ENCODE assay signal across 8 cellular contexts in the genomic region with DNA sequence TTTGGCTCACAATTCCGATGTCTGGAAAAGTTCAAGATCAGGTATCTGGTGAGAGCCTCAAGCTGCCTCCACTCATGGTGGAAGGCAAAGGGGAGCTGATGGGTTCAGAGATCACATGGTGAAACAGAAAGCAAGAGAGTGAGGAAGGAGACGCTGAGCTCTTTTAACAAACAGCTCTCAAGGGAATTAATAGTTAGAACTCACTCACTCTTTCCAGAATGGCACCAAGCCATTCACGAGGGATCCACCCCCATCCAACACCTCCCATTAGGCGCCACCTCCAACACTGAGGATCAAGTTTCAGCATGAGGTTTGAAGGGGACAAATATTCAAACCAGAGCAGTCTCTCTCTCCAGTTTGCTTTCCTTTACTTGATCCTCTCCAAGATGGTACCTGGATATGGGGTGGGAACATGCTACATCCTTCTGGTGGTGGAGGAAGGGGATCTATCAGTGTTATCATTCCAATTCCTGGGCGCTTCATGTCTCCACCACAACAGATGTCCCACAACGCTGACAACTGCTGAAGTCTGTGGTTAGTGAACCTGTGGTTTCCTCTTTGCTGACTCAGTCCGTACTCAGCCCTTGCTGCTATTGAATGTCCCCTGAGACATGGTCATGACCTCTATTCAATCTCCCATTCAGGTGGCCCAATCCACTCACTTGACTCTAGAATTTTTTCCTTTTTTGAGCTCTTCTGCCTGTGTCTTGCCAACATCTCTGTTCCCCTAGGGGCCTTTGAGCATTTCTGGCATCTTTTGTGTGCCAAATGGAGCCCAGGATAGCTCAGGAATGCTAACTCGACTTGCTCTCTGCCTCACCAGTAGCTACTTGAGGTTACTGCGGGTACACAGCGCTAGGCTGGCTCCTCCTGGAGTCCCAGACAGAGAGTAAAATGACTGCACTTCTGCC.
A peak's percentile ranks its signal among the peaks of the same experiment; 100 is the strongest.
DNase-seq lines count a peak whose midpoint lies in the region; ATAC-seq and TF ChIP-seq lines count a peak whose summit lies in the region.

No MANE protein-coding gene starts in this region.

- peak overlapping the region; percentile 38 for H3K27ac Mint-ChIP-seq in glutamatergic neuron (ENCODE audit: unreplicated experiment)

- no peaks in the 10 kb centered on the region for H3K4me1 ChIP-seq in HAP-1
- no peaks in the 10 kb centered on the region for H3K4me1 ChIP-seq in colonic mucosa

- H3K27me3 ChIP-seq in HAP-1 (ENCODE audit: low read depth) (no peaks in the 10 kb centered on the region), colonic mucosa (no peaks in the 10 kb centered on the region)

- H3K36me3 ChIP-seq in HAP-1 (replicated peaks) (no peaks in the 10 kb centered on the region), colonic mucosa (no peaks in the 10 kb centered on the region)

- ATAC-seq in GM18519 (IDR thresholded peaks at IDR 0.05; ENCODE audit: low FRiP score, unreplicated experiment) (peak; percentile 90), HG02885 (IDR thresholded peaks at IDR 0.05; ENCODE audit: poor library complexity, unreplicated experiment) (peak; percentile 98)

- H3K9ac ChIP-seq in colonic mucosa (ENCODE audit: low read depth in 2 of 2, low read length in 2 of 2): no peak overlapping the region

- DNase-seq in AG10803 (ENCODE audit: low read depth): peak; percentile 80
- peak; percentile 9 for DNase-seq in NCI-H1694 (lab: John Stamatoyannopoulos, UW)
- DNase-seq in activated CD4-positive, alpha-beta T cell treated with anti-CD3 and anti-CD28 coated beads, Interleukin-2, amount 50 U/mL, for 1 hour: peak; percentile 19
- DNase-seq in glutamatergic neuron: no peak
- no peak for DNase-seq in HAP-1 (ENCODE audit: low spot score in 2 of 2)
- DNase-seq in colonic mucosa: no peak

- H3K27ac ChIP-seq in colonic mucosa: no peak overlapping the region

- H3K4me1 Mint-ChIP-seq in glutamatergic neuron (ENCODE audit: low read depth, unreplicated experiment): peaks cover 13% of the 10 kb centered on the region

- no peaks in the 10 kb centered on the region for H3K36me3 Mint-ChIP-seq in glutamatergic neuron (ENCODE audit: unreplicated experiment)

- H3K9me3 ChIP-seq in HAP-1 (no peaks in the 10 kb centered on the region), colonic mucosa (no peaks in the 10 kb centered on the region)

- peak overlapping the region; percentile 25 for H3K4me3 Mint-ChIP-seq in glutamatergic neuron (ENCODE audit: unreplicated experiment)

- intact Hi-C loops in colonic mucosa (cut with DNase I): no loop called here

- no peaks in the 10 kb centered on the region for H3K27me3 Mint-ChIP-seq in glutamatergic neuron (ENCODE audit: unreplicated experiment)

- H3K4me3 ChIP-seq in AG10803 (ENCODE audit: low read length): no peak overlapping the region
- no peak overlapping the region for H3K4me3 ChIP-seq in HAP-1
- H3K4me3 ChIP-seq in colonic mucosa: no peak overlapping the region

- peaks cover 4% of the 10 kb centered on the region for H3K9me3 Mint-ChIP-seq in glutamatergic neuron (ENCODE audit: unreplicated experiment)

- TF ChIP-seq CTCF in AG10803 (conservative IDR thresholded peaks at IDR 0.05; ENCODE audit: low read length) (no peak), glutamatergic neuron (IDR thresholded peaks at IDR 0.05; ENCODE audit: partially characterized antibody, unreplicated experiment) (no peak), colonic mucosa (IDR thresholded peaks at IDR 0.05) (no peak)

- in situ Hi-C loops in HAP-1 (cut with MboI; ENCODE audit: low sequenced_read_pairs): no loop called here

Comparison
In these comparisons a context has a peak if more than half of its experiments do, and no peak if none do; other contexts are left out.
1. DNase-seq: peak in AG10803 (single experiment), NCI-H1694 (single experiment) and activated CD4-positive, alpha-beta T cell treated with anti-CD3 and anti-CD28 coated beads, Interleukin-2, amount 50 U/mL, for 1 hour (single experiment); none in glutamatergic neuron (single experiment), HAP-1 (0 of 2) and colonic mucosa (single experiment).